In genomic region chr12:111766608-111767361, GRCh38 we compare ENCODE assay signal across 8 cellular contexts. TPM values are rescaled to one million over a fixed set of nuclear protein-coding genes. Genes with fewer than 3 reads are reported as not detected.
A peak's percentile ranks its signal among the peaks of the same experiment; 100 is the strongest.
DNase-seq lines count a peak whose midpoint lies in the region; ATAC-seq and TF ChIP-seq lines count a peak whose summit lies in the region.

TSS of gene ALDH2 (plus strand) at chr12:111766933. CDS start at chr12:111766983, 50 bp downstream.

- H3K27me3 ChIP-seq in skeletal muscle tissue (ENCODE audit: control insufficient read depth in 3 of 3, insufficient read depth in 3 of 3, low read length in 3 of 3), result no peaks in the 10 kb centered on the region

- DNase-seq in GM13977 (ENCODE audit: low spot score) (peak; percentile 67), HT-29 (ENCODE audit: low spot score) (peak; percentile 51), T-helper 1 cell (peak in 3 of 5 donors; percentile 3 to 34 (median 14)), cerebellar cortex (ENCODE audit: low spot score) (peak; percentile 74), inferior parietal cortex (ENCODE audit: extremely low spot score) (peak; percentile 66), SW 1271 (lab: John Stamatoyannopoulos, UW) (no peak)

- H3K36me3 ChIP-seq in skeletal muscle tissue (ENCODE audit: control insufficient read depth in 3 of 3, insufficient read depth in 3 of 3, low read length in 3 of 3), result no peaks in the 10 kb centered on the region

- H3K9ac ChIP-seq in skeletal muscle tissue (ENCODE audit: low read depth in 1 of 3, low read length in 3 of 3), result peak within 1 kb of the TSS; percentile 77 to 93 (median 89)

- in situ Hi-C loops in GM13977 (cut with MboI; ENCODE audit: low pct_unique_long_range_greater_than_20kb, low sequenced_read_pairs, unreplicated experiment), result no loop called here

- H3K4me3 ChIP-seq in skeletal muscle tissue (ENCODE audit: low read length in 3 of 3), result peak within 1 kb of the TSS; percentile 83 to 88 (median 88)

- TF ChIP-seq CTCF in GM13977 (IDR thresholded peaks at IDR 0.05; ENCODE audit: extremely low read depth, insufficient read depth, missing control alignments), result no peak

- H3K9me3 ChIP-seq in skeletal muscle tissue (ENCODE audit: control insufficient read depth in 3 of 3, low read length in 3 of 3), result no peaks in the 10 kb centered on the region

- no peak for ATAC-seq in GM18873 (IDR thresholded peaks at IDR 0.05; ENCODE audit: low FRiP score, unreplicated experiment)

- H3K4me1 ChIP-seq in skeletal muscle tissue (ENCODE audit: control insufficient read depth in 3 of 3, insufficient read depth in 3 of 3, low read length in 3 of 3), result peaks cover 13 to 23% (median 17%) of the 10 kb centered on the region in 3 donors

- H3K27ac ChIP-seq in skeletal muscle tissue (ENCODE audit: low read depth, low read length), result peak within 1 kb of the TSS; percentile 66

RNA-seq across cellular contexts. Expression of gene ALDH2, which starts in this region (rescaled TPM):
- 70.9 and 94.6 TPM in 2 replicates for total RNA-seq in HT-29 (2014; rRNA removed; shearing (Covaris generic))
- 5.7 TPM for total RNA-seq in skeletal muscle tissue

Comparison
In these comparisons a context has a peak if more than half of its experiments do, and no peak if none do; other contexts are left out.
1. RNA of gene ALDH2 (total RNA-seq): 70.9 to 94.6 TPM in HT-29; 5.7 TPM in skeletal muscle tissue (single experiment); every median in the first group is over 10 times any median in the second.
2. DNase-seq: peak in GM13977 (single experiment), HT-29 (single experiment), T-helper 1 cell (3 of 5), cerebellar cortex (single experiment) and inferior parietal cortex (single experiment); none in SW 1271 (0 of 2).